ENCODE assay signal across 1 cellular context in the genomic region with DNA sequence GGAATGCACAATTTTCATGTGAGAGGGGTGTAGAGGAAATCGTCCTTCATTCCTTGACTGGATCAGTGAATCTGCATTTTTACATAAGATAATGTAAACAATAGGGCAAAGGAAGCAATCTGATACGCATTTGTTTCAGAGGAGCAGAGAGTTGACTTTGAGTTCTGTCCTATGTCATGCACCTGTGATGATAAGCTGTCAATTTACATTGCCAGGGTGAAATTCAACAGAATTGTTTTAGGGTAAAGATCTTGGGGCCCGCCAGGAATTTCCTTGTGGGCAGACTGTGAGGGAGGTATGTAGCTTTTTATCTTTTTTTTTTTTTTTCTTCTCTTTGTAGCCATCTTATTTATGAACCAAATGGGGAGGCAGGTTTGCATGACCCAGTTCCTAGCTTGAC.
TF ChIP-seq lines count a peak whose summit lies in the region.

No MANE protein-coding gene starts in this region.

TF ChIP-seq in IMR-90, 13 proteins besides CTCF, POLR2A, EP300 and RAD21:
- TF ChIP-seq CEBPB (IDR thresholded peaks at IDR 0.05; ENCODE audit: low read depth, low read length) (no peak), RCOR1 (IDR thresholded peaks at IDR 0.05; ENCODE audit: insufficient replicate concordance, low read length) (no peak), MXI1 (IDR thresholded peaks at IDR 0.05; ENCODE audit: borderline replicate concordance, low read depth, low read length) (no peak), NFE2L2 (IDR thresholded peaks at IDR 0.05; ENCODE audit: low read depth, low read length) (no peak), MAFK (IDR thresholded peaks at IDR 0.05; ENCODE audit: low read depth, low read length) (no peak), MAZ (IDR thresholded peaks at IDR 0.05; ENCODE audit: borderline replicate concordance, low read depth, low read length) (no peak), RFX5 (IDR thresholded peaks at IDR 0.05; ENCODE audit: low read depth, low read length) (no peak), BHLHE40 (IDR thresholded peaks at IDR 0.05; ENCODE audit: low read depth, low read length) (no peak), FOS (IDR thresholded peaks at IDR 0.05; ENCODE audit: low read depth, low read length) (no peak), SMC3 (IDR thresholded peaks at IDR 0.05; ENCODE audit: low read depth, low read length) (no peak), CHD1 (IDR thresholded peaks at IDR 0.05; ENCODE audit: low read depth, low read length) (no peak)
- TF ChIP-seq, protein P1, sequence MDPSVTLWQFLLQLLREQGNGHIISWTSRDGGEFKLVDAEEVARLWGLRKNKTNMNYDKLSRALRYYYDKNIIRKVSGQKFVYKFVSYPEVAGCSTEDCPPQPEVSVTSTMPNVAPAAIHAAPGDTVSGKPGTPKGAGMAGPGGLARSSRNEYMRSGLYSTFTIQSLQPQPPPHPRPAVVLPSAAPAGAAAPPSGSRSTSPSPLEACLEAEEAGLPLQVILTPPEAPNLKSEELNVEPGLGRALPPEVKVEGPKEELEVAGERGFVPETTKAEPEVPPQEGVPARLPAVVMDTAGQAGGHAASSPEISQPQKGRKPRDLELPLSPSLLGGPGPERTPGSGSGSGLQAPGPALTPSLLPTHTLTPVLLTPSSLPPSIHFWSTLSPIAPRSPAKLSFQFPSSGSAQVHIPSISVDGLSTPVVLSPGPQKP (IDR thresholded peaks at IDR 0.05; ENCODE audit: borderline replicate concordance, low read depth, low read length): no peak
- TF ChIP-seq, protein P2, sequence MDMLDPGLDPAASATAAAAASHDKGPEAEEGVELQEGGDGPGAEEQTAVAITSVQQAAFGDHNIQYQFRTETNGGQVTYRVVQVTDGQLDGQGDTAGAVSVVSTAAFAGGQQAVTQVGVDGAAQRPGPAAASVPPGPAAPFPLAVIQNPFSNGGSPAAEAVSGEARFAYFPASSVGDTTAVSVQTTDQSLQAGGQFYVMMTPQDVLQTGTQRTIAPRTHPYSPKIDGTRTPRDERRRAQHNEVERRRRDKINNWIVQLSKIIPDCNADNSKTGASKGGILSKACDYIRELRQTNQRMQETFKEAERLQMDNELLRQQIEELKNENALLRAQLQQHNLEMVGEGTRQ (IDR thresholded peaks at IDR 0.05; ENCODE audit: low read depth, low read length): no peak
